ENCODE assay signal across 25 cellular contexts in genomic region chr1:61035880-61036279, GRCh38.
"Had no signal": no experiment of that assay in that cellular context is flagged by ENCODE, and none has a peak within 500 bp of the region (broad histone marks: within the 10 kb centered on the region; RNA-seq: fewer than 3 reads in every experiment).

No MANE protein-coding gene starts in this region.

- FAIRE-seq: small intestine had no signal

- H3K9me3 ChIP-seq: ovary, psoas muscle, right lobe of liver, sigmoid colon, stomach, thoracic aorta, thyroid gland, upper lobe of left lung, uterus had no signal

- H3K4me2 ChIP-seq: neural progenitor cell had no signal

- H3K27me3 ChIP-seq: neural progenitor cell, ovary, right lobe of liver, sigmoid colon, stomach, thyroid gland, tibial nerve, upper lobe of left lung, uterus had no signal

- H3K79me2 ChIP-seq: parathyroid adenoma had no signal

- H2AFZ ChIP-seq: neural progenitor cell, parathyroid adenoma had no signal

- H3K36me3 ChIP-seq: neural progenitor cell, ovary, right lobe of liver, sigmoid colon, stomach, thoracic aorta, thyroid gland, tibial nerve, upper lobe of left lung, uterus had no signal

- H3K4me3 ChIP-seq: neural progenitor cell, ovary, psoas muscle, right lobe of liver, sigmoid colon, stomach, thoracic aorta, thyroid gland, tibial nerve, upper lobe of left lung, uterus had no signal

- ATAC-seq: natural killer cell; psoas muscle; right cardiac atrium; right lobe of liver; stimulated activated effector memory CD8-positive, alpha-beta T cell treated with anti-CD3 and anti-CD28 coated beads, Interleukin-12 subunit alpha, Interleukin-12 subunit beta, amount 100 ng/mL, for 72 hours; stimulated activated naive B cell treated with anti-CD40 and anti-IgM and Interleukin-4, amounts not matched to agents 10 μg/mL and 1 μg/mL and 100 μg/mL, for 72 hours had no signal

- H3K4me1 ChIP-seq: neural progenitor cell, parathyroid adenoma, psoas muscle, right lobe of liver, sigmoid colon, stomach, thyroid gland, tibial nerve, upper lobe of left lung, uterus had no signal

- H3K27ac ChIP-seq: neural progenitor cell, ovary, parathyroid adenoma, psoas muscle, right lobe of liver, sigmoid colon, stomach, thoracic aorta, thyroid gland, tibial nerve, upper lobe of left lung, uterus had no signal

- DNase-seq: natural killer cell; occipital lobe; ovary; posterior cingulate gyrus; psoas muscle; right cardiac atrium; right lobe of liver; sigmoid colon; small intestine; stimulated activated CD4-positive, alpha-beta T cell treated with anti-CD3 and anti-CD28 coated beads, Interleukin-15, amount 100 ng/mL, for 24 hours; stimulated activated CD4-positive, alpha-beta T cell treated with anti-CD3 and anti-CD28 coated beads, Interleukin-2, amount 100 ng/mL, for 24 hours; stimulated activated CD4-positive, alpha-beta T cell treated with anti-CD3 and anti-CD28 coated beads, Interleukin-2, amount 100 ng/mL, for 48 hours; stimulated activated CD4-positive, alpha-beta T cell treated with anti-CD3 and anti-CD28 coated beads, Interleukin-4, amount 100 ng/mL, for 24 hours; stimulated activated naive B cell treated with anti-CD40 and anti-IgM and Interleukin-4, amounts not matched to agents 10 μg/mL and 1 μg/mL and 100 μg/mL, for 72 hours; stimulated activated naive CD4-positive, alpha-beta T cell treated with Interleukin-2 at 50 U/mL for 16 hours; stomach; thyroid gland; trophoblast cell; upper lobe of left lung; uterus had no signal

- H3K9ac ChIP-seq: neural progenitor cell, parathyroid adenoma had no signal
